In the genomic region with DNA sequence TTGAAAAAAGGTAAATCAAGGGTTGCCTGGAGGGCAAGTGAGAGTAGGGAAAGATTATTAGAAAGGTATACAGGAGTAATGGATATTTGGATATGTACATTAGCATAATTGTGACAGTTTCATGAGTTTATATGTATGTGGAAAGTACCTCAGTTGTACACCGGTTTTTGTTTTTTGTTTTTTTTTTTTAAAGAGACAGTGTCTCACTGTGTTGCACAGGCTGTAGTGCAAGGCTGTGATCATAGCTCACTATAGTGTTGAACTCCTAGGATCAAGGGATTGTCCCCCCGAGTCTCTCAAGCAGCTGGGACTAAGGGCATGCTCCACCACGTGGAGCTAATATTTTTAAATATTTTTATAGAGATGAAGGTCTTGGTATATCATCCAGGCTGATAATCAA, we compare ENCODE assay signal across 15 cellular contexts. TPM values are rescaled to one million over a fixed set of nuclear protein-coding genes. Genes with fewer than 3 reads are reported as not detected.
DNase-seq lines count a peak whose midpoint lies in the region; ATAC-seq and TF ChIP-seq lines count a peak whose summit lies in the region.
"Had no signal": no experiment of that assay in that cellular context is flagged by ENCODE, and none has a peak within 500 bp of the region (broad histone marks: within the 10 kb centered on the region; RNA-seq: fewer than 3 reads in every experiment).

No MANE protein-coding gene starts in this region.

- 56 to 70% methylated on average over 3 of the region's 3 CpGs for WGBS in GM23248 (ENCODE audit: low coverage in 1 of 2, low lambda C conversion rate in 2 of 2, missing lambda C conversion rate in 2 of 2), 2 experiments

- 0 out of 2 replicates have a peak, but pooled peaks cover 8% of the 10 kb centered on the region for H3K27me3 ChIP-seq in GM23248 (replicated peaks; ENCODE audit: insufficient read depth)
- H3K27me3 ChIP-seq: gastroesophageal sphincter had no signal

- in situ Hi-C loops in GM23248 (cut with MboI), result no loop called here

- H3K9ac ChIP-seq in GM23248, result no peak overlapping the region

- H3K4me2 ChIP-seq in GM23248 (ENCODE audit: unreplicated experiment), result no peak overlapping the region

- no peak overlapping the region for H3K27ac ChIP-seq in GM23248
- H3K27ac ChIP-seq: gastroesophageal sphincter had no signal

- ATAC-seq in GM18867 (IDR thresholded peaks at IDR 0.05; ENCODE audit: unreplicated experiment) (peak; percentile 31), GM21515 (IDR thresholded peaks at IDR 0.05; ENCODE audit: unreplicated experiment) (peak; percentile 30), HG02981 (IDR thresholded peaks at IDR 0.05; ENCODE audit: unreplicated experiment) (peak; percentile 14), HG03575 (IDR thresholded peaks at IDR 0.05; ENCODE audit: extremely low read depth, insufficient number of reproducible peaks, low FRiP score, unreplicated experiment) (peak; percentile 14)
- ATAC-seq: gastroesophageal sphincter had no signal

- no peaks in the 10 kb centered on the region for H3K79me2 ChIP-seq in GM23248 (ENCODE audit: insufficient read depth)

- DNase-seq in GM23248, result no peak
- DNase-seq in NCI-H1092 (lab: John Stamatoyannopoulos, UW), result no peak
- no peak for DNase-seq in GM20000 (ENCODE audit: low spot score)
- no peak for DNase-seq in NCI-H226
- DNase-seq: KG1, NCI-H2107, small intestine, T-helper 9 cell had no signal

- no peaks in the 10 kb centered on the region for H3K9me3 ChIP-seq in GM23248 (ENCODE audit: low read depth)
- H3K9me3 ChIP-seq: gastroesophageal sphincter had no signal

- H2AFZ ChIP-seq in GM23248, result no peak overlapping the region

- no peak for TF ChIP-seq CTCF in GM20000 (IDR thresholded peaks at IDR 0.05; ENCODE audit: extremely low read depth, missing control alignments)

- no peak overlapping the region for H3K4me3 ChIP-seq in GM23248
- H3K4me3 ChIP-seq: gastroesophageal sphincter had no signal

- H3K4me1 ChIP-seq in GM23248 (ENCODE audit: insufficient read depth), result no peaks in the 10 kb centered on the region

- no peaks in the 10 kb centered on the region for H3K9me2 ChIP-seq in GM23248 (ENCODE audit: insufficient read depth)

- H4K20me1 ChIP-seq in GM23248 (ENCODE audit: insufficient read depth), result no peaks in the 10 kb centered on the region

- H3F3A ChIP-seq in GM23248 (ENCODE audit: insufficient read depth), result no peaks in the 10 kb centered on the region

- no peaks in the 10 kb centered on the region for H3K36me3 ChIP-seq in GM23248 (ENCODE audit: low read depth)
- H3K36me3 ChIP-seq: gastroesophageal sphincter had no signal

RNA-seq across cellular contexts. Expression of a gene that starts 15.3 kb away (rescaled TPM):
- not detected in 2 replicates for total RNA-seq in GM23248 (2014; rRNA removed; shearing (Covaris generic))
- not detected in 2 replicates for polyA plus RNA-seq in GM23248 (2016; fragmentation: Nextera tagmentation; extraction: Ambion mirVana)
- total RNA-seq: B cell, dermis microvascular lymphatic vessel endothelial cell had no signal
